In genomic region chr13:73816702-73817101, GRCh38 we compare ENCODE assay signal across 21 cellular contexts.
DNase-seq lines count a peak whose midpoint lies in the region; ATAC-seq, FAIRE-seq and TF ChIP-seq lines count a peak whose summit lies in the region.
"Had no signal": no experiment of that assay in that cellular context is flagged by ENCODE, and none has a peak within 500 bp of the region (broad histone marks: within the 10 kb centered on the region; RNA-seq: fewer than 3 reads in every experiment).

No MANE protein-coding gene starts in this region.

- CTCF ChIA-PET in activated CD4-positive, alpha-beta memory T cell treated with anti-CD3 and anti-CD28 coated beads for 36 hours (lab: Charles Lee) = no interaction called here
- CTCF ChIA-PET in activated CD4-positive, alpha-beta memory T cell treated with anti-CD3 and anti-CD28 coated beads, Interleukin-2, amount 10 ng/mL, durations not matched to agents 7 days and 5 days (lab: Charles Lee) = interaction anchor here (0.6 kb wide), 1 partner anchor 19 kb away, joined by 3 read pairs; no protein-coding TSS in a partner anchor
- CTCF ChIA-PET in CD4-positive, alpha-beta T cell (lab: Charles Lee) = no interaction called here

- peak; percentile 27 for DNase-seq in activated CD4-positive, alpha-beta memory T cell treated with anti-CD3 and anti-CD28 coated beads for 36 hours
- DNase-seq in activated CD4-positive, alpha-beta memory T cell treated with anti-CD3 and anti-CD28 coated beads, Interleukin-2, amount 10 ng/mL, durations not matched to agents 7 days and 5 days = no peak
- no peak for DNase-seq in CD4-positive, alpha-beta T cell
- peak; percentile 29 for DNase-seq in HPDE6-E6E7 (ENCODE audit: extremely low spot score)
- DNase-seq in bronchial epithelial cell (ENCODE audit: low read depth) = peak; percentile 96
- DNase-seq in DMS153 (lab: John Stamatoyannopoulos, UW) = no peak
- no peak for DNase-seq in NCI-H510A (lab: John Stamatoyannopoulos, UW)
- no peak for DNase-seq in NCI-H1436 (lab: John Stamatoyannopoulos, UW)
- DNase-seq: DND-41, GF-D8, MV-4-11, NCI-H1417 treated with DMSO at 0.1 percent for 48 hours, NCI-H2029, NCI-H2171 treated with DMSO at 0.1 percent for 48 hours, NCI-H446 treated with DMSO at 0.1 percent for 48 hours, NCI-H748 treated with DMSO at 0.1 percent for 48 hours, OCI-M1 had no signal

- no peak overlapping the region for H3K4me3 Mint-ChIP-seq in activated CD4-positive, alpha-beta memory T cell treated with anti-CD3 and anti-CD28 coated beads for 36 hours
- no peak overlapping the region for H3K4me3 Mint-ChIP-seq in activated CD4-positive, alpha-beta memory T cell treated with anti-CD3 and anti-CD28 coated beads, Interleukin-2, amount 10 ng/mL, durations not matched to agents 7 days and 5 days
- no peak overlapping the region for H3K4me3 Mint-ChIP-seq in CD4-positive, alpha-beta T cell

- POLR2A ChIA-PET in activated CD4-positive, alpha-beta memory T cell treated with anti-CD3 and anti-CD28 coated beads for 36 hours (lab: Charles Lee) = no interaction called here
- POLR2A ChIA-PET in activated CD4-positive, alpha-beta memory T cell treated with anti-CD3 and anti-CD28 coated beads, Interleukin-2, amount 10 ng/mL, durations not matched to agents 7 days and 5 days (lab: Charles Lee) = no interaction called here
- POLR2A ChIA-PET in CD4-positive, alpha-beta T cell (lab: Charles Lee) = interaction anchor here (1.5 kb wide), 1 partner anchor 12 kb away, joined by 3 read pairs; no protein-coding TSS in a partner anchor

- intact Hi-C loops in activated CD4-positive, alpha-beta memory T cell treated with anti-CD3 and anti-CD28 coated beads for 36 hours (cut with micrococcal nuclease) = no loop called here
- intact Hi-C loops in CD4-positive, alpha-beta T cell (cut with DNase I, micrococcal nuclease) = loop anchor here in 1 of 2 experiments (5.0 kb wide), 1 partner anchor 59 kb away; no protein-coding TSS in a partner anchor

- H3K4me1 Mint-ChIP-seq in activated CD4-positive, alpha-beta memory T cell treated with anti-CD3 and anti-CD28 coated beads for 36 hours (ENCODE audit: low read depth) = peaks cover 20% of the 10 kb centered on the region
- H3K4me1 Mint-ChIP-seq in activated CD4-positive, alpha-beta memory T cell treated with anti-CD3 and anti-CD28 coated beads, Interleukin-2, amount 10 ng/mL, durations not matched to agents 7 days and 5 days = no peaks in the 10 kb centered on the region
- H3K4me1 Mint-ChIP-seq in CD4-positive, alpha-beta T cell (ENCODE audit: low read depth) = peaks cover 44% of the 10 kb centered on the region

- no peak for TF ChIP-seq CTCF in CD4-positive, alpha-beta T cell (IDR thresholded peaks at IDR 0.05)
- no peak for TF ChIP-seq CTCF in bronchial epithelial cell (IDR thresholded peaks at IDR 0.05; ENCODE audit: insufficient read depth, low read length, severe bottlenecking)

- no peaks in the 10 kb centered on the region for H3K9me3 ChIP-seq in CD4-positive, alpha-beta T cell (ENCODE audit: control insufficient read depth, low read length)
- H3K9me3 ChIP-seq: BLaER1 treated with 17β-estradiol and CSF1 and Interleukin-3, amounts not matched to agents 10 nM and 100 nM had no signal

- no peaks in the 10 kb centered on the region for H3K27me3 Mint-ChIP-seq in activated CD4-positive, alpha-beta memory T cell treated with anti-CD3 and anti-CD28 coated beads for 36 hours
- no peaks in the 10 kb centered on the region for H3K27me3 Mint-ChIP-seq in activated CD4-positive, alpha-beta memory T cell treated with anti-CD3 and anti-CD28 coated beads, Interleukin-2, amount 10 ng/mL, durations not matched to agents 7 days and 5 days
- no peaks in the 10 kb centered on the region for H3K27me3 Mint-ChIP-seq in CD4-positive, alpha-beta T cell

- H3K36me3 Mint-ChIP-seq in activated CD4-positive, alpha-beta memory T cell treated with anti-CD3 and anti-CD28 coated beads for 36 hours = peaks cover 14% of the 10 kb centered on the region
- peaks cover 20% of the 10 kb centered on the region for H3K36me3 Mint-ChIP-seq in activated CD4-positive, alpha-beta memory T cell treated with anti-CD3 and anti-CD28 coated beads, Interleukin-2, amount 10 ng/mL, durations not matched to agents 7 days and 5 days (ENCODE audit: low read depth)
- H3K36me3 Mint-ChIP-seq in CD4-positive, alpha-beta T cell (ENCODE audit: low read depth) = peaks cover 81% of the 10 kb centered on the region

- H3K4me3 ChIP-seq in bronchial epithelial cell (ENCODE audit: low read depth, low read length) = no peak overlapping the region
- H3K4me3 ChIP-seq: BLaER1 treated with 17β-estradiol and CSF1 and Interleukin-3, amounts not matched to agents 10 nM and 100 nM had no signal

- H3K9me3 Mint-ChIP-seq in activated CD4-positive, alpha-beta memory T cell treated with anti-CD3 and anti-CD28 coated beads for 36 hours = no peaks in the 10 kb centered on the region
- no peaks in the 10 kb centered on the region for H3K9me3 Mint-ChIP-seq in activated CD4-positive, alpha-beta memory T cell treated with anti-CD3 and anti-CD28 coated beads, Interleukin-2, amount 10 ng/mL, durations not matched to agents 7 days and 5 days
- H3K9me3 Mint-ChIP-seq in CD4-positive, alpha-beta T cell = no peaks in the 10 kb centered on the region

- no peaks in the 10 kb centered on the region for H3K27me3 ChIP-seq in CD4-positive, alpha-beta T cell (ENCODE audit: control insufficient read depth, insufficient read depth, low read length)
- no peaks in the 10 kb centered on the region for H3K27me3 ChIP-seq in bronchial epithelial cell (ENCODE audit: control insufficient read depth, insufficient read depth, low read length)
- H3K27me3 ChIP-seq: BLaER1 treated with 17β-estradiol and CSF1 and Interleukin-3, amounts not matched to agents 10 nM and 100 nM had no signal

- FAIRE-seq in bronchial epithelial cell (lab: Jason Lieb, UNC) = peak; percentile 89
- FAIRE-seq: A204.1, H1, HTR-8/SVneo had no signal

- no peak overlapping the region for H3K27ac ChIP-seq in CD4-positive, alpha-beta T cell (ENCODE audit: low read depth, low read length)
- H3K27ac ChIP-seq: BLaER1 treated with 17β-estradiol and CSF1 and Interleukin-3, amounts not matched to agents 10 nM and 100 nM had no signal

- no peaks in the 10 kb centered on the region for H3K36me3 ChIP-seq in bronchial epithelial cell (ENCODE audit: control insufficient read depth, insufficient read depth, low read length)

- ATAC-seq in CD4-positive, alpha-beta T cell (ENCODE audit: poor library complexity) = no peak

- no peak overlapping the region for H3K27ac Mint-ChIP-seq in activated CD4-positive, alpha-beta memory T cell treated with anti-CD3 and anti-CD28 coated beads for 36 hours
- no peak overlapping the region for H3K27ac Mint-ChIP-seq in activated CD4-positive, alpha-beta memory T cell treated with anti-CD3 and anti-CD28 coated beads, Interleukin-2, amount 10 ng/mL, durations not matched to agents 7 days and 5 days
- peak overlapping the region; percentile 10 for H3K27ac Mint-ChIP-seq in CD4-positive, alpha-beta T cell

Comparison
In these comparisons a context has a peak if more than half of its experiments do, and no peak if none do; other contexts are left out.
1. DNase-seq: peak in activated CD4-positive, alpha-beta memory T cell treated with anti-CD3 and anti-CD28 coated beads for 36 hours (single experiment), HPDE6-E6E7 (single experiment) and bronchial epithelial cell (single experiment); none in activated CD4-positive, alpha-beta memory T cell treated with anti-CD3 and anti-CD28 coated beads, Interleukin-2, amount 10 ng/mL, durations not matched to agents 7 days and 5 days (single experiment), CD4-positive, alpha-beta T cell (0 of 10), DMS153 (single experiment), NCI-H510A (single experiment) and NCI-H1436 (single experiment).